In genomic region chrX:136199365-136199764, GRCh38 we compare ENCODE assay signal across 20 cellular contexts. TPM values are rescaled to one million over a fixed set of nuclear protein-coding genes. Genes with fewer than 3 reads are reported as not detected.
A peak's percentile ranks its signal among the peaks of the same experiment; 100 is the strongest.
DNase-seq lines count a peak whose midpoint lies in the region; ATAC-seq and TF ChIP-seq lines count a peak whose summit lies in the region.
"Had no signal": no experiment of that assay in that cellular context is flagged by ENCODE, and none has a peak within 500 bp of the region (broad histone marks: within the 10 kb centered on the region; RNA-seq: fewer than 3 reads in every experiment).

No MANE protein-coding gene starts in this region.

- H3K27me3 ChIP-seq in left ventricle myocardium inferior (ENCODE audit: low read depth) (no peaks in the 10 kb centered on the region), osteoblast (ENCODE audit: insufficient read depth, low read length) (peaks cover 2% of the 10 kb centered on the region), lower lobe of right lung (ENCODE audit: low read depth) (no peaks in the 10 kb centered on the region)

- peak overlapping the region; percentile 87 for H3K27ac ChIP-seq in left ventricle myocardium inferior (replicated peaks)
- peak overlapping the region; percentile 68 for H3K27ac ChIP-seq in osteoblast (ENCODE audit: low read depth, low read length)
- H3K27ac ChIP-seq in lower lobe of right lung: no peak overlapping the region
- H3K27ac ChIP-seq: KMS-11 had no signal

- H3K9me3 ChIP-seq in left ventricle myocardium inferior (replicated peaks) (no peaks in the 10 kb centered on the region), osteoblast (ENCODE audit: low read depth, low read length) (no peaks in the 10 kb centered on the region), lower lobe of right lung (no peaks in the 10 kb centered on the region)

- DNase-seq in left ventricle myocardium inferior (no peak), Right ventricle myocardium inferior (ENCODE audit: missing footprints) (no peak), epithelial cell of esophagus (ENCODE audit: low read depth) (peak; percentile 76), osteoblast (ENCODE audit: insufficient read length, low spot score, missing footprints) (no peak), RPMI8226 (no peak), lower lobe of right lung (no peak)
- DNase-seq: activated CD4-positive, alpha-beta T cell treated with anti-CD3 and anti-CD28 coated beads, Interleukin-2, amount 50 U/mL, for 4 hours; COR-L47; effector CD4-positive, alpha-beta T cell; glutamatergic neuron; naive thymus-derived CD8-positive, alpha-beta T cell; NCI-H1436 treated with DMSO at 0.1 percent for 48 hours; NCI-H748 treated with DMSO at 0.1 percent for 48 hours; retina; SHP77 treated with DMSO at 0.1 percent for 48 hours; T1000 had no signal

- H3K4me1 ChIP-seq in left ventricle myocardium inferior (peaks cover 82% of the 10 kb centered on the region), osteoblast (ENCODE audit: insufficient read depth, low read length) (peaks cover 34% of the 10 kb centered on the region), lower lobe of right lung (peaks cover 34% of the 10 kb centered on the region)

- H2AFZ ChIP-seq in osteoblast (ENCODE audit: low read length): no peak overlapping the region

- no peak for TF ChIP-seq CTCF in left ventricle myocardium inferior (IDR thresholded peaks at IDR 0.05; ENCODE audit: borderline replicate concordance)
- peak; percentile 4 for TF ChIP-seq CTCF in epithelial cell of esophagus (IDR thresholded peaks at IDR 0.05; ENCODE audit: insufficient read depth, low read depth, low read length, missing control alignments)
- TF ChIP-seq CTCF in osteoblast (IDR thresholded peaks at IDR 0.05; ENCODE audit: extremely low read depth, low read depth, low read length): no peak
- TF ChIP-seq CTCF in lower lobe of right lung (IDR thresholded peaks at IDR 0.05): no peak

- H3K79me2 ChIP-seq in osteoblast (ENCODE audit: insufficient read depth, low read length): no peaks in the 10 kb centered on the region

- intact Hi-C loops in left ventricle myocardium inferior (cut with micrococcal nuclease): no loop called here
- intact Hi-C loops in Right ventricle myocardium inferior (cut with DNase I): no loop called here
- intact Hi-C loops in lower lobe of right lung (cut with DNase I): no loop called here

- H3K36me3 ChIP-seq in left ventricle myocardium inferior (no peaks in the 10 kb centered on the region), osteoblast (ENCODE audit: insufficient read depth, low read length) (no peaks in the 10 kb centered on the region), lower lobe of right lung (no peaks in the 10 kb centered on the region)

- peak overlapping the region; percentile 63 for H3K4me2 ChIP-seq in osteoblast (ENCODE audit: insufficient read depth, low read length)
- H3K4me2 ChIP-seq: KMS-11 had no signal

- no peaks in the 10 kb centered on the region for H4K20me1 ChIP-seq in osteoblast (ENCODE audit: insufficient read depth, low read length)

- ATAC-seq in Right ventricle myocardium inferior: no peak
- ATAC-seq in GM18858 (IDR thresholded peaks at IDR 0.05; ENCODE audit: unreplicated experiment): no peak
- no peak for ATAC-seq in lower lobe of right lung
- ATAC-seq in activated CD4-positive, CD25-positive, alpha-beta regulatory T cell treated with anti-CD3 and anti-CD28 coated beads, Interleukin-2, amount 50 U/mL, for 24 hours: no peak
- ATAC-seq: naive thymus-derived CD8-positive, alpha-beta T cell; stimulated activated memory B cell treated with anti-CD40 and anti-IgM and Interleukin-4, amounts not matched to agents 10 μg/mL and 1 μg/mL and 100 μg/mL, for 72 hours had no signal

- H3K4me3 ChIP-seq in left ventricle myocardium inferior: peak overlapping the region; percentile 57
- H3K4me3 ChIP-seq in epithelial cell of esophagus (ENCODE audit: low read length): no peak overlapping the region
- peak overlapping the region; percentile 56 for H3K4me3 ChIP-seq in osteoblast (ENCODE audit: insufficient read depth, low read length)
- no peak overlapping the region for H3K4me3 ChIP-seq in lower lobe of right lung

RNA-seq across cellular contexts. Expression of gene MAP7D3, which starts 51.8 kb away (rescaled TPM):
- total RNA-seq in left ventricle myocardium inferior (13.8 TPM), Right ventricle myocardium inferior (13.5 TPM), osteoblast (19.2 and 23.6 TPM in 2 replicates), lower lobe of right lung (8.2 TPM)

RNA-seq across cellular contexts. Expression of gene FHL1, which starts 52.0 kb away (rescaled TPM):
- total RNA-seq in left ventricle myocardium inferior: 1,867 TPM
- total RNA-seq in Right ventricle myocardium inferior: 1,876 TPM
- 51.8 and 68.7 TPM in 2 replicates for total RNA-seq in osteoblast
- 248 TPM for total RNA-seq in lower lobe of right lung

Comparison
In these comparisons a context has a peak if more than half of its experiments do, and no peak if none do; other contexts are left out.
1. H3K4me3 ChIP-seq: peak in left ventricle myocardium inferior (single experiment) and osteoblast (single experiment); none in epithelial cell of esophagus (single experiment) and lower lobe of right lung (single experiment).